In the genomic region with DNA sequence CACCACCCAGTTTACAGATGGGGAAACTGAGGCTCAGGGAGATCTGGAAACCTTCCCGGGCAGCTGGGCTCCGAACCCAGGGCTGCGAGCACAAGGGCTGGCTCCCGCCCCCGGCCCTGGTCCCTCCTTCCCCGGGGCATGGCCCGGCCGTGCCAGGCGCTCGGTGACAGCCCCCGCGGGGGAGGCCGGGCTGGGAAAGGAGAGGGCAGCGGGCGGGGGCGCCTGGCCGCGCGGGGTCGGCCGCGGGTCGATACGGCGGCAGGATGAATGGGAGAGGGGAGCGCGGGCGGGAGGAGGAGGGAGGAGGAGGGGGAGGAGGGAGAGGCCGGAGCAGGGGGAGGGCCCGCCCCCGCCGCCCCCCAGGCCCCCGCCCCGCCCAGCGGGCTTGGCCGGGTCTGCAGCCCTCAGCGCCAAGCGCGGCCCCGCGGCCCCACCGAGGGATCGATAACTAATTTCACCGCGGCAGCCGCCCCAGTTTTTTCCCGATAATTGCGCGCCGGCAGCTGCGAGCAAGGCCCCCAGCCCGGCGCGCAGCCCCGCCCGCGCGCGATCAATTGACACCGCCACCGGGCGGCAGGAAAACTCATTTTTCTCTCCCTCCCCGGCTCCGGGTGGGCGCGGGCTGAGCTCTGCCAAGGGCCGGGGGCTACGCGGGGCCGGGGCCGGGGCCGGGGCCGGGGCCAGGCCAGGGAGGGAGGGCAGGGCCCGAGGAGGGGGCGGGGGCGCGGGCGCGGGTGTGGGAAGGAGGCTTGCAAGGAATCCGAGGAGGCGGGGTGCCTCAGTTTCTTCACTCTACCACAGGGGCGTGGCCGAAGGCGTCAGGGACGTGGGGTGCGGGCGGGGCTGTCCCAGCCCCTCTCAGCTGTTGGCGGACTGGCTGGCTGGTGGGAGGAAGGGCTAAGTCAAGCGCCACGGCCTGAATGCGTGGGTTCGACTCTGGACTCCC, we compare ENCODE assay signal across 8 cellular contexts. TPM values are rescaled to one million over a fixed set of nuclear protein-coding genes. Genes with fewer than 3 reads are reported as not detected.
DNase-seq lines count a peak whose midpoint lies in the region; ATAC-seq and TF ChIP-seq lines count a peak whose summit lies in the region.

No MANE protein-coding gene starts in this region.

- no peaks in the 10 kb centered on the region for H3K36me3 ChIP-seq in BLaER1 treated with 17β-estradiol and CSF1 and Interleukin-3, amounts not matched to agents 10 nM and 100 nM
- H3K36me3 ChIP-seq in MM.1S (replicated peaks; ENCODE audit: insufficient read depth, low read length): no peaks in the 10 kb centered on the region
- H3K36me3 ChIP-seq in body of pancreas (replicated peaks in 1 of 2; ENCODE audit: insufficient read depth in 1 of 2, low read depth in 2 of 2): no peaks in the 10 kb centered on the region

- peaks cover 43% of the 10 kb centered on the region for H3K4me1 Mint-ChIP-seq in stimulated activated effector memory CD8-positive, alpha-beta T cell treated with anti-CD3 and anti-CD28 coated beads, Interleukin-12 subunit alpha, Interleukin-12 subunit beta, amount 100 ng/mL, for 72 hours

- H3K36me3 Mint-ChIP-seq in stimulated activated effector memory CD8-positive, alpha-beta T cell treated with anti-CD3 and anti-CD28 coated beads, Interleukin-12 subunit alpha, Interleukin-12 subunit beta, amount 100 ng/mL, for 72 hours: peaks cover 14% of the 10 kb centered on the region

- 2 to 23% methylated on average over 4 to 67 of the region's 92 CpGs for WGBS in body of pancreas, 2 donors

- H3K27me3 ChIP-seq in BLaER1 treated with 17β-estradiol and CSF1 and Interleukin-3, amounts not matched to agents 10 nM and 100 nM: peaks cover 23 to 45% (median 43%) of the 10 kb centered on the region in 11 experiments
- H3K27me3 ChIP-seq in MM.1S (replicated peaks; ENCODE audit: insufficient read depth, low read length) (peaks cover 15% of the 10 kb centered on the region), body of pancreas (no peaks in the 10 kb centered on the region)

- peak overlapping the region; percentile 36 to 66 (median 50); a peak in 18 of 20 replicates for H3K4me3 ChIP-seq in BLaER1 treated with 17β-estradiol and CSF1 and Interleukin-3, amounts not matched to agents 10 nM and 100 nM
- no peak overlapping the region for H3K4me3 ChIP-seq in MM.1S (ENCODE audit: low read length)
- peak overlapping the region in 1 of 2 donors; percentile 14 for H3K4me3 ChIP-seq in body of pancreas

- H4K20me1 ChIP-seq in BLaER1 treated with 17β-estradiol and CSF1 and Interleukin-3, amounts not matched to agents 10 nM and 100 nM: no peaks in the 10 kb centered on the region; a peak in 1 of 22 replicates
- no peaks in the 10 kb centered on the region for H4K20me1 ChIP-seq in MM.1S (ENCODE audit: insufficient read depth, low read length)

- H3K27ac Mint-ChIP-seq in stimulated activated effector memory CD8-positive, alpha-beta T cell treated with anti-CD3 and anti-CD28 coated beads, Interleukin-12 subunit alpha, Interleukin-12 subunit beta, amount 100 ng/mL, for 72 hours: peak overlapping the region; percentile 87

- no peak overlapping the region for H2AFZ ChIP-seq in MM.1S (ENCODE audit: low read length)

- no peak overlapping the region for H3K27ac ChIP-seq in BLaER1 treated with 17β-estradiol and CSF1 and Interleukin-3, amounts not matched to agents 10 nM and 100 nM
- H3K27ac ChIP-seq in MM.1S (ENCODE audit: low read length) (no peak overlapping the region), body of pancreas (peak overlapping the region; percentile 67 to 89 (median 86))

- no peak for TF ChIP-seq CTCF in MM.1S (IDR thresholded peaks at IDR 0.05; ENCODE audit: low read length)
- peak in 1 of 7 experiments; percentile 21 for TF ChIP-seq CTCF in body of pancreas (IDR thresholded peaks at IDR 0.05)

- H3K9ac ChIP-seq in BLaER1 treated with 17β-estradiol and CSF1 and Interleukin-3, amounts not matched to agents 10 nM and 100 nM: peak overlapping the region in 7 of 11 experiments; percentile 18 to 47 (median 32); a peak in 5 of 22 replicates
- H3K9ac ChIP-seq in MM.1S (ENCODE audit: low read length): no peak overlapping the region

- H3K9me2 ChIP-seq in MM.1S (replicated peaks; ENCODE audit: insufficient read depth, low read length): no peaks in the 10 kb centered on the region

- H3K4me2 ChIP-seq in BLaER1 treated with 17β-estradiol and CSF1 and Interleukin-3, amounts not matched to agents 10 nM and 100 nM: peak overlapping the region; percentile 69 to 96 (median 84)
- H3K4me2 ChIP-seq in MM.1S (ENCODE audit: low read depth, low read length): peak overlapping the region; percentile 39; the same call in 1 of the 2 replicates

- H3K4me3 Mint-ChIP-seq in stimulated activated effector memory CD8-positive, alpha-beta T cell treated with anti-CD3 and anti-CD28 coated beads, Interleukin-12 subunit alpha, Interleukin-12 subunit beta, amount 100 ng/mL, for 72 hours: peak overlapping the region; percentile 69

- TF ChIP-seq POLR2A in body of pancreas (IDR thresholded peaks at IDR 0.05): no peak

- H3K4me1 ChIP-seq in BLaER1 treated with 17β-estradiol and CSF1 and Interleukin-3, amounts not matched to agents 10 nM and 100 nM: peaks cover 14 to 42% (median 36%) of the 10 kb centered on the region in 10 experiments
- peaks cover 5% of the 10 kb centered on the region; the same call in 1 of the 2 replicates for H3K4me1 ChIP-seq in MM.1S (ENCODE audit: low read length)
- H3K4me1 ChIP-seq in body of pancreas: peaks cover 40% of the 10 kb centered on the region

- intact Hi-C loops in body of pancreas (cut with DNase I): loop anchor here (10.0 kb wide), 1 partner anchor 64 kb away; no protein-coding TSS in a partner anchor

- no peaks in the 10 kb centered on the region for H3F3A ChIP-seq in MM.1S (ENCODE audit: insufficient read depth, low read length)

- DNase-seq in MM.1S (no peak), body of pancreas (peak; percentile 56 to 68 (median 62)), islet precursor cell (peak; percentile 81), epidermal melanocyte (ENCODE audit: insufficient read length, low spot score) (no peak)
- DNase-seq in stimulated activated effector memory CD8-positive, alpha-beta T cell treated with anti-CD3 and anti-CD28 coated beads, Interleukin-12 subunit alpha, Interleukin-12 subunit beta, amount 100 ng/mL, for 72 hours (ENCODE audit: low spot score in 2 of 2): no peak
- no peak for DNase-seq in activated CD4-positive, CD25-positive, alpha-beta regulatory T cell (lab: John Stamatoyannopoulos, UW)

- H3K79me2 ChIP-seq in MM.1S (ENCODE audit: low read length): no peaks in the 10 kb centered on the region

- ATAC-seq in body of pancreas (peak; percentile 63), HG02678 (IDR thresholded peaks at IDR 0.05; ENCODE audit: unreplicated experiment) (no peak)
- no peak for ATAC-seq in stimulated activated effector memory CD8-positive, alpha-beta T cell treated with anti-CD3 and anti-CD28 coated beads, Interleukin-12 subunit alpha, Interleukin-12 subunit beta, amount 100 ng/mL, for 72 hours

- no peaks in the 10 kb centered on the region for H3K9me3 Mint-ChIP-seq in stimulated activated effector memory CD8-positive, alpha-beta T cell treated with anti-CD3 and anti-CD28 coated beads, Interleukin-12 subunit alpha, Interleukin-12 subunit beta, amount 100 ng/mL, for 72 hours

- peaks cover 0 to 3% (median 0%) of the 10 kb centered on the region in 11 experiments; a peak in 3 of 22 replicates for H3K9me3 ChIP-seq in BLaER1 treated with 17β-estradiol and CSF1 and Interleukin-3, amounts not matched to agents 10 nM and 100 nM (replicated peaks in 1 of 11)
- H3K9me3 ChIP-seq in MM.1S (replicated peaks; ENCODE audit: insufficient read depth, low read length) (no peaks in the 10 kb centered on the region), body of pancreas (no peaks in the 10 kb centered on the region)

RNA-seq across cellular contexts. Expression of a gene that starts 52.1 kb away (rescaled TPM):
- total RNA-seq in body of pancreas: not detected

RNA-seq across cellular contexts. Expression of a gene that starts 57.1 kb away (rescaled TPM):
- total RNA-seq in body of pancreas: 10 to 100 TPM; 11.2 to 14.5 TPM

Comparison
In these comparisons a context has a peak if more than half of its experiments do, and no peak if none do; other contexts are left out.
1. H3K27ac ChIP-seq: peak in body of pancreas (4 of 4); none in BLaER1 treated with 17β-estradiol and CSF1 and Interleukin-3, amounts not matched to agents 10 nM and 100 nM (0 of 11) and MM.1S (single experiment).
2. DNase-seq: peak in body of pancreas (4 of 4) and islet precursor cell (single experiment); none in MM.1S (single experiment), stimulated activated effector memory CD8-positive, alpha-beta T cell treated with anti-CD3 and anti-CD28 coated beads, Interleukin-12 subunit alpha, Interleukin-12 subunit beta, amount 100 ng/mL, for 72 hours (0 of 2), activated CD4-positive, CD25-positive, alpha-beta regulatory T cell (0 of 4) and epidermal melanocyte (single experiment).